Comparison of ENCODE assay signal across 17 cellular contexts in genomic region chr1:168093616-168094015, GRCh38. TPM values are rescaled to one million over a fixed set of nuclear protein-coding genes. Genes with fewer than 3 reads are reported as not detected.
DNase-seq lines count a peak whose midpoint lies in the region; ATAC-seq, FAIRE-seq and TF ChIP-seq lines count a peak whose summit lies in the region.
"Had no signal": no experiment of that assay in that cellular context is flagged by ENCODE, and none has a peak within 500 bp of the region (broad histone marks: within the 10 kb centered on the region; RNA-seq: fewer than 3 reads in every experiment).

No MANE protein-coding gene starts in this region.

- no peaks in the 10 kb centered on the region for H3K27me3 Mint-ChIP-seq in nephron progenitor cell (ENCODE audit: low read depth, poor library complexity)
- H3K27me3 Mint-ChIP-seq in stimulated activated memory B cell treated with anti-CD40 and anti-IgM and Interleukin-4, amounts not matched to agents 10 μg/mL and 1 μg/mL and 100 μg/mL, for 72 hours: peaks cover 11% of the 10 kb centered on the region
- H3K27me3 Mint-ChIP-seq: CD4-positive, alpha-beta T cell had no signal

- H3K4me3 ChIP-seq in BLaER1 (no peak overlapping the region), colonic mucosa (no peak overlapping the region), SJCRH30 (no peak overlapping the region)
- H3K4me3 ChIP-seq: GM23338 had no signal

- H3K9ac ChIP-seq in BLaER1 (no peak overlapping the region), colonic mucosa (ENCODE audit: low read depth in 2 of 2, low read length in 2 of 2) (no peak overlapping the region)

- H3K36me3 ChIP-seq in BLaER1 (no peaks in the 10 kb centered on the region), colonic mucosa (no peaks in the 10 kb centered on the region), SJCRH30 (no peaks in the 10 kb centered on the region)

- no peak for FAIRE-seq in D721Med (lab: Jason Lieb, UNC)
- FAIRE-seq: H54 had no signal

- H3K36me3 Mint-ChIP-seq in nephron progenitor cell (ENCODE audit: low read depth): peaks cover 50% of the 10 kb centered on the region
- no peaks in the 10 kb centered on the region for H3K36me3 Mint-ChIP-seq in stimulated activated memory B cell treated with anti-CD40 and anti-IgM and Interleukin-4, amounts not matched to agents 10 μg/mL and 1 μg/mL and 100 μg/mL, for 72 hours

- no peak overlapping the region for H3K27ac ChIP-seq in BLaER1
- H3K27ac ChIP-seq in colonic mucosa: no peak overlapping the region
- H3K27ac ChIP-seq in SJCRH30: no peak overlapping the region
- H3K27ac ChIP-seq: C4-2B, HL-60 had no signal

- H3K27ac Mint-ChIP-seq in nephron progenitor cell: peak overlapping the region; percentile 75
- H3K27ac Mint-ChIP-seq in stimulated activated memory B cell treated with anti-CD40 and anti-IgM and Interleukin-4, amounts not matched to agents 10 μg/mL and 1 μg/mL and 100 μg/mL, for 72 hours: no peak overlapping the region
- H3K27ac Mint-ChIP-seq: CD4-positive, alpha-beta T cell; GM23338; HFFc6 had no signal

- no peaks in the 10 kb centered on the region for H3K9me3 Mint-ChIP-seq in nephron progenitor cell
- H3K9me3 Mint-ChIP-seq in stimulated activated memory B cell treated with anti-CD40 and anti-IgM and Interleukin-4, amounts not matched to agents 10 μg/mL and 1 μg/mL and 100 μg/mL, for 72 hours: no peaks in the 10 kb centered on the region
- H3K9me3 Mint-ChIP-seq: CD4-positive, alpha-beta T cell; GM23338; HFFc6 had no signal

- no peak for TF ChIP-seq POLR2A in erythroblast (IDR thresholded peaks at IDR 0.05; ENCODE audit: low read length)

- ATAC-seq in GM19328 (IDR thresholded peaks at IDR 0.05; ENCODE audit: unreplicated experiment): no peak
- ATAC-seq in stimulated activated memory B cell treated with anti-CD40 and anti-IgM and Interleukin-4, amounts not matched to agents 10 μg/mL and 1 μg/mL and 100 μg/mL, for 72 hours: no peak

- H3K9me3 ChIP-seq in BLaER1 (no peaks in the 10 kb centered on the region), colonic mucosa (no peaks in the 10 kb centered on the region), SJCRH30 (replicated peaks) (no peaks in the 10 kb centered on the region)
- H3K9me3 ChIP-seq: Caco-2 had no signal

- TF ChIP-seq CTCF in D721Med (IDR thresholded peaks at IDR 0.05; ENCODE audit: insufficient read depth, missing control alignments) (no peak), colonic mucosa (IDR thresholded peaks at IDR 0.05) (no peak), nephron progenitor cell (IDR thresholded peaks at IDR 0.05) (no peak)

- no peaks in the 10 kb centered on the region for H4K20me1 ChIP-seq in BLaER1

- DNase-seq in D721Med (ENCODE audit: insufficient read length, low spot score) (peak; percentile 6), colonic mucosa (peak; percentile 12), nephron progenitor cell (no peak), SJCRH30 (no peak), erythroblast (lab: John Stamatoyannopoulos, UW) (no peak)
- DNase-seq: 8988T; CD4-positive, alpha-beta T cell; GF-D8 had no signal

- H3K27me3 ChIP-seq in BLaER1 (no peaks in the 10 kb centered on the region), colonic mucosa (no peaks in the 10 kb centered on the region), SJCRH30 (no peaks in the 10 kb centered on the region)

- no peak overlapping the region for H3K4me3 Mint-ChIP-seq in nephron progenitor cell
- H3K4me3 Mint-ChIP-seq in stimulated activated memory B cell treated with anti-CD40 and anti-IgM and Interleukin-4, amounts not matched to agents 10 μg/mL and 1 μg/mL and 100 μg/mL, for 72 hours: no peak overlapping the region
- H3K4me3 Mint-ChIP-seq: CD4-positive, alpha-beta T cell; GM23338; HFFc6 had no signal

- peaks cover 5% of the 10 kb centered on the region for H3K4me1 Mint-ChIP-seq in nephron progenitor cell
- H3K4me1 Mint-ChIP-seq in stimulated activated memory B cell treated with anti-CD40 and anti-IgM and Interleukin-4, amounts not matched to agents 10 μg/mL and 1 μg/mL and 100 μg/mL, for 72 hours: no peaks in the 10 kb centered on the region

- H3K4me2 ChIP-seq in BLaER1: peak overlapping the region; percentile 30; the same call in 1 of the 2 replicates
- H3K4me2 ChIP-seq: GM23338 had no signal

- H3K4me1 ChIP-seq in BLaER1 (peaks cover 8% of the 10 kb centered on the region), colonic mucosa (peaks cover 8% of the 10 kb centered on the region), SJCRH30 (no peaks in the 10 kb centered on the region)
- H3K4me1 ChIP-seq: Caco-2 had no signal

- intact Hi-C loops in colonic mucosa (cut with DNase I): loop anchor here (5.0 kb wide), 1 partner anchor 44 kb away; the partner anchor contains the start of gene GPR161

RNA-seq across cellular contexts. Expression of gene GPR161, which starts 43.1 kb away (rescaled TPM):
- total RNA-seq in colonic mucosa: 1 to 10 TPM; 2.5 to 3.2 TPM
- total RNA-seq in SJCRH30 (2014; rRNA removed; shearing (Covaris generic)): 15.4 and 19.3 TPM in 2 replicates
- total RNA-seq: CD4-positive, alpha-beta T cell had no signal

Comparison
In these comparisons a context has a peak if more than half of its experiments do, and no peak if none do; other contexts are left out.
1. DNase-seq: peak in D721Med (single experiment) and colonic mucosa (single experiment); none in nephron progenitor cell (single experiment), SJCRH30 (0 of 2) and erythroblast (0 of 2).